In the genomic region with DNA sequence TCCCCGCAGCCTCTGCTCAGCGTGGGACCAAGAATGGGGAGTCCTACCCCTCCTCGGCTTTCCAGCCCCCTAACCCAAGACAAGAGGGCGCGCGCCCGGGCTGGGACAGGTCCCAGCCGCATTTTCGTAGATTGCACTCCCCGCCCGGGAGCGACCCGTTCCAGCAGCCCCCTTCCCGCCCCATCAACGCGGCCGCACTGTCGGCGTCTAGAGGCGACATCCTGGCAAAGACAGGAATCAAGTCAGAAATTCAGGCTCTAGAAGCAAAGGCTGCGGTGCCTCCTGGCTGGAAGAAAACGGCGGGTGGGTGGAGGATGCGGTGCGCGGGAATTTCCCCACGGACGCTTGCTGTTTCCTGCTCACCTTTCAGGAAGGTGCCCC, we compare ENCODE assay signal across 1 cellular context.
A peak's percentile ranks its signal among the peaks of the same experiment; 100 is the strongest.
TF ChIP-seq lines count a peak whose summit lies in the region.

No MANE protein-coding gene starts in this region.

TF ChIP-seq in H1, 55 proteins besides CTCF, POLR2A, EP300 and RAD21:
- TF ChIP-seq EGR1 (IDR thresholded peaks at IDR 0.05; ENCODE audit: borderline replicate concordance, low read depth, low read length) (peak; percentile 61; the same call in 1 of the 2 replicates), ASH2L (IDR thresholded peaks at IDR 0.05; ENCODE audit: low read length) (peak; percentile 68), HDAC6 (IDR thresholded peaks at IDR 0.05; ENCODE audit: low read depth, low read length) (no peak), CTBP2 (IDR thresholded peaks at IDR 0.05; ENCODE audit: borderline replicate concordance, insufficient read depth, insufficient read length, low read length) (peak; percentile 86), BACH1 (IDR thresholded peaks at IDR 0.05; ENCODE audit: low read length) (no peak), KDM4A (IDR thresholded peaks at IDR 0.05; ENCODE audit: low read depth, low read length, severe bottlenecking) (peak; percentile 53), GTF2F1 (IDR thresholded peaks at IDR 0.05; ENCODE audit: borderline replicate concordance, low read depth, low read length) (no peak), RBBP5 (IDR thresholded peaks at IDR 0.05; ENCODE audit: borderline replicate concordance, low read depth, low read length) (0 out of 2 replicates have a peak, but pooled peaks have one; percentile 79), POLR2AphosphoS5 (IDR thresholded peaks at IDR 0.05; ENCODE audit: low read depth, low read length) (no peak), SP1 (IDR thresholded peaks at IDR 0.05; ENCODE audit: low read depth, low read length) (no peak), SUZ12 (IDR thresholded peaks at IDR 0.05; ENCODE audit: low read length) (peak; percentile 64)
